ENCODE assay signal across 8 cellular contexts in the genomic region with DNA sequence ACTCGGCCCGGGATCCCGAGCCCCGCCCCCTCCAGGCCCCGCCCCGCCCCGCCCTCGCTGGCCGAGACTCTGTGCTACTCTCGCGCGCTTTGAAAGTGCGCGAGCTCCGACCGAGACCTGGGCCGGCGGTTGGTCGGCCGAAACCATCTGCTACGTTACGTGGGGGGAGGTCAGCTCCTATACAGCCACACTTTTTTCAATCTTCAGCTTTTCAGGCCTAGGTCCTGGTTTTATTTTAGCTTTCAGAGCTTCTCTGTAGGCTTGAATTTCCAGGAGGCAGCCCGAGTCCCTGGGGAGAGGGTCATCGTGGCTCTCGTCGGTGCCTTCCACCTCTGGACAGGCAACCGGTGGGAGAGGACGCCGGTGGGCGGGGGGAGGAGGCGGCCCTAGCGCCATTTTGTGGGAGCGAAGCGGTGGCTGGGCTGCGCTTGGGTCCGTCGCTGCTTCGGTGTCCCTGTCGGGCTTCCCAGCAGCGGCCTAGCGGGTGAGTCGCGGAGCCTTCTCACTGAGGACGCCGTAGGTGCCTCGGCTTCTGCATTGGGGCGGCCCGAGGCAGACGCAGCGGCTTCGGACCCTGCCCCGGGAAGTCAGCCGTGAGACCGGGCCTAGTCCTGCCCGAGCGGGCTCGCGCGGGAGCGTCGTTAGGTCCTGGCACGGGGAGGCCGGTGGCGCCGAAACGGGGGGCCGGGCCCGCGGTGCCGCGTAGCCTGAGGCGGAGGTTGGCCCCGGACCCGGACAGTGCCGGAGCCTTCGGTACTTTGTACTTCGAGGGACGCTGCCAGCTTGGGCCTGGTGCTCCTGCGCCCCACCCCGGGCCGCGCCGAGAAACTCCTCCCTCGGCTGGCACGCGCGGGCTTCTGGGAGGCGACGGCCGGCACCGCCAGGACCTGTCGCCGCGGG. TPM values are rescaled to one million over a fixed set of nuclear protein-coding genes. Genes with fewer than 3 reads are reported as not detected.
A peak's percentile ranks its signal among the peaks of the same experiment; 100 is the strongest.
DNase-seq lines count a peak whose midpoint lies in the region; ATAC-seq and TF ChIP-seq lines count a peak whose summit lies in the region.

A gene (plus strand): TSS at position 395 of the 900 bp plus-strand sequence. CDS start 1,074 bp downstream, outside the sequence.

- peaks cover 9% of the 10 kb centered on the region for H3K36me3 Mint-ChIP-seq in activated naive CD4-positive, alpha-beta T cell treated with anti-CD3 and anti-CD28 coated beads, Interleukin-2, amount 50 U/mL, for 24 hours

- H3K9me3 Mint-ChIP-seq in activated naive CD4-positive, alpha-beta T cell treated with anti-CD3 and anti-CD28 coated beads, Interleukin-2, amount 50 U/mL, for 24 hours = no peaks in the 10 kb centered on the region

- peak within 1 kb of the TSS; percentile 98 for H3K4me3 Mint-ChIP-seq in activated naive CD4-positive, alpha-beta T cell treated with anti-CD3 and anti-CD28 coated beads, Interleukin-2, amount 50 U/mL, for 24 hours

- CTCF ChIA-PET in GM10248 (lab: Yijun Ruan, JAX) = interaction anchor here (1.1 to 2.3 kb wide), 3 partner anchors 25 to 518 kb away, joined by 3 to 14 read pairs (median 5); no protein-coding TSS in a partner anchor

- ATAC-seq in HG02588 (IDR thresholded peaks at IDR 0.05; ENCODE audit: unreplicated experiment) (peak; percentile 86), SK-N-SH treated with all-trans-retinoic acid at 6 μM for 48 hours (peak; percentile 94), omental fat pad (ENCODE audit: low FRiP score) (peak; percentile 97)

- POLR2A ChIA-PET in GM10248 (lab: Yijun Ruan, JAX) = no interaction called here

- H3K27me3 Mint-ChIP-seq in activated naive CD4-positive, alpha-beta T cell treated with anti-CD3 and anti-CD28 coated beads, Interleukin-2, amount 50 U/mL, for 24 hours = no peaks in the 10 kb centered on the region

- DNase-seq in GM10248 (ENCODE audit: extremely low spot score) = peak; percentile 98
- DNase-seq in NCI-H1048 (lab: John Stamatoyannopoulos, UW) = peak; percentile 69
- peak; percentile 61 for DNase-seq in glomerular endothelial cell (ENCODE audit: extremely low read depth, low read depth, low spot score)
- peak; percentile 49 for DNase-seq in omental fat pad (ENCODE audit: low spot score)

- H3K4me1 Mint-ChIP-seq in activated naive CD4-positive, alpha-beta T cell treated with anti-CD3 and anti-CD28 coated beads, Interleukin-2, amount 50 U/mL, for 24 hours = peaks cover 29% of the 10 kb centered on the region

- H3K27ac Mint-ChIP-seq in activated naive CD4-positive, alpha-beta T cell treated with anti-CD3 and anti-CD28 coated beads, Interleukin-2, amount 50 U/mL, for 24 hours = peak within 1 kb of the TSS; percentile 99

- no peak for TF ChIP-seq CTCF in GM10248 (IDR thresholded peaks at IDR 0.05; ENCODE audit: control extremely low read depth, extremely low read depth, low read depth, missing control alignments)
- TF ChIP-seq CTCF in omental fat pad (IDR thresholded peaks at IDR 0.05) = no peak

- peak within 1 kb of the TSS; percentile 96 for H3K27ac ChIP-seq in temporal lobe (ENCODE audit: low read depth, low read length)

TF ChIP-seq in SK-N-SH treated with all-trans-retinoic acid at 6 μM for 48 hours, 23 proteins besides CTCF, POLR2A, EP300 and RAD21:
- TF ChIP-seq ZFP3 (CRISPR knock-in tag; IDR thresholded peaks at IDR 0.05) = peak; percentile 71; the same call in 1 of the 2 replicates
- no peak for TF ChIP-seq CSDC2 (CRISPR knock-in tag; IDR thresholded peaks at IDR 0.05)

RNA-seq across cellular contexts. Expression of the gene that starts here (rescaled TPM):
- total RNA-seq in glomerular endothelial cell = 70.2 and 108 TPM in 2 replicates
- total RNA-seq in omental fat pad = 100 to 1,000 TPM in 2 of 4 donors, 10 to 100 TPM in 2; 73.8 to 188 (median 124) TPM
- total RNA-seq in temporal lobe = 147 TPM

Comparison
In these comparisons a context has a peak if more than half of its experiments do, and no peak if none do; other contexts are left out.
1. Peak in every context shown above with its lines: DNase-seq, ATAC-seq and H3K27ac ChIP-seq.